Comparison of ENCODE assay signal across 8 cellular contexts in genomic region chr15:33675246-33675645, GRCh38.
DNase-seq lines count a peak whose midpoint lies in the region; ATAC-seq, FAIRE-seq and TF ChIP-seq lines count a peak whose summit lies in the region.

No MANE protein-coding gene starts in this region.

- H3K9ac ChIP-seq in GM12878 (ENCODE audit: control insufficient read depth, insufficient read depth, low read length): no peak overlapping the region

- H3K27ac ChIP-seq in GM12878 (ENCODE audit: control insufficient read depth, insufficient read depth): no peak overlapping the region

- no peak overlapping the region for H3K4me3 Mint-ChIP-seq in nephron progenitor cell
- no peak overlapping the region for H3K4me3 Mint-ChIP-seq in activated naive CD8-positive, alpha-beta T cell treated with anti-CD3 and anti-CD28 coated beads, Interleukin-2, amount 50 U/mL, for 24 hours
- H3K4me3 Mint-ChIP-seq in T-cell: no peak overlapping the region

- H3K36me3 ChIP-seq in GM12878 (ENCODE audit: control insufficient read depth in 2 of 2, insufficient read depth in 2 of 2, low read length in 1 of 2): no peaks in the 10 kb centered on the region

- no peaks in the 10 kb centered on the region for H3K9me3 ChIP-seq in GM12878 (replicated peaks; ENCODE audit: control insufficient read depth, insufficient read depth, low read length)

- POLR2A ChIA-PET in GM12878 (lab: Charles Lee): interaction anchor here (0.5 kb wide), 1 partner anchor 56 kb away, joined by 3 read pairs; no protein-coding TSS in a partner anchor
- POLR2A ChIA-PET in T-cell (lab: Charles Lee): interaction anchor here in 1 of 2 donors (0.6 kb wide), 1 partner anchor 389 kb away, joined by 3 read pairs; no protein-coding TSS in a partner anchor

- H3K27ac Mint-ChIP-seq in nephron progenitor cell: no peak overlapping the region
- no peak overlapping the region for H3K27ac Mint-ChIP-seq in activated naive CD8-positive, alpha-beta T cell treated with anti-CD3 and anti-CD28 coated beads, Interleukin-2, amount 50 U/mL, for 24 hours
- no peak overlapping the region for H3K27ac Mint-ChIP-seq in T-cell

- no peaks in the 10 kb centered on the region for H4K20me1 ChIP-seq in GM12878 (ENCODE audit: control insufficient read depth, insufficient read depth)

- intact Hi-C loops in GM12878 (cut with micrococcal nuclease; ENCODE audit: unreplicated experiment): loop anchor here (1.0 to 2.0 kb wide), 2 partner anchors 366 to 383 kb away; no protein-coding TSS in a partner anchor

- H3K4me1 ChIP-seq in GM12878 (ENCODE audit: control insufficient read depth, insufficient read depth, low read length): peaks cover 14% of the 10 kb centered on the region; the same call in 1 of the 2 replicates

- CTCF ChIA-PET in GM12878 (lab: Yijun Ruan, JAX) (interaction anchor here (0.6 to 4.3 kb wide), 5 partner anchors 16 to 384 kb away, joined by 3 to 32 read pairs (median 13); no protein-coding TSS in a partner anchor), T-cell (lab: Charles Lee) (no interaction called here)

- TF ChIP-seq CTCF in GM12872 (IDR thresholded peaks at IDR 0.05; ENCODE audit: insufficient read depth, low read depth, low read length) (peak; percentile 59; the same call in 2 of the 3 replicates), GM12878 (IDR thresholded peaks at IDR 0.05 in 2 of 3, conservative IDR thresholded peaks at IDR 0.05 in 1 of 3; ENCODE audit: control insufficient read depth in 2 of 3, extremely low read depth in 1 of 3, insufficient read depth in 1 of 3, low read depth in 3 of 3, low read length in 3 of 3) (peak; percentile 54 to 63 (median 56)), nephron progenitor cell (IDR thresholded peaks at IDR 0.05) (peak; percentile 19)

- H3K79me2 ChIP-seq in GM12878 (ENCODE audit: control insufficient read depth, insufficient read depth, low read length): no peaks in the 10 kb centered on the region

- in situ Hi-C loops in GM12878 (cut with MboI): no loop called here

- no peaks in the 10 kb centered on the region; a peak in 3 of 4 replicates for H3K27me3 ChIP-seq in GM12878 (replicated peaks in 1 of 2; ENCODE audit: control insufficient read depth in 2 of 2, insufficient read depth in 2 of 2, low read length in 1 of 2)

- WGBS in GM12878 (ENCODE audit: insufficient coverage, insufficient replicate concordance, low lambda C conversion rate, missing lambda C conversion rate): under 1% methylated on average over 4 of the region's 4 CpGs

- TF ChIP-seq EP300 in GM12878 (IDR thresholded peaks at IDR 0.05; ENCODE audit: borderline replicate concordance in 1 of 2, control insufficient read depth in 1 of 2, low read depth in 2 of 2, low read length in 2 of 2): no peak

- SMC1A ChIA-PET in GM12878 (lab: Charles Lee; ENCODE audit: uncharacterized antibody, unreplicated experiment): interaction anchor here (0.9 to 1.8 kb wide), 2 partner anchors 25 to 361 kb away, joined by 3 to 5 read pairs; no protein-coding TSS in a partner anchor

- H3K9me3 Mint-ChIP-seq in nephron progenitor cell (no peaks in the 10 kb centered on the region), T-cell (no peaks in the 10 kb centered on the region)
- no peaks in the 10 kb centered on the region for H3K9me3 Mint-ChIP-seq in activated naive CD8-positive, alpha-beta T cell treated with anti-CD3 and anti-CD28 coated beads, Interleukin-2, amount 50 U/mL, for 24 hours

- BruUV-seq in GM12878 (replicated peaks; lab: Mats Ljungman, UMichigan): no TSS peak

- H3K4me3 ChIP-seq in GM12878: no peak overlapping the region

- no peak overlapping the region for H2AFZ ChIP-seq in GM12878 (ENCODE audit: control insufficient read depth, low read depth, low read length)

- H3K36me3 Mint-ChIP-seq in nephron progenitor cell (ENCODE audit: low read depth): no peaks in the 10 kb centered on the region
- H3K36me3 Mint-ChIP-seq in activated naive CD8-positive, alpha-beta T cell treated with anti-CD3 and anti-CD28 coated beads, Interleukin-2, amount 50 U/mL, for 24 hours (ENCODE audit: low read depth): no peaks in the 10 kb centered on the region
- no peaks in the 10 kb centered on the region for H3K36me3 Mint-ChIP-seq in T-cell

- H3K4me1 Mint-ChIP-seq in nephron progenitor cell (peaks cover 46% of the 10 kb centered on the region), T-cell (no peaks in the 10 kb centered on the region)
- H3K4me1 Mint-ChIP-seq in activated naive CD8-positive, alpha-beta T cell treated with anti-CD3 and anti-CD28 coated beads, Interleukin-2, amount 50 U/mL, for 24 hours: no peaks in the 10 kb centered on the region

- peak; percentile 81 for ATAC-seq in GM12878
- no peak for ATAC-seq in activated naive CD8-positive, alpha-beta T cell treated with anti-CD3 and anti-CD28 coated beads, Interleukin-2, amount 50 U/mL, for 24 hours
- no peak for ATAC-seq in GM18498 (IDR thresholded peaks at IDR 0.05; ENCODE audit: unreplicated experiment)
- no peak for ATAC-seq in GM19455 (IDR thresholded peaks at IDR 0.05; ENCODE audit: unreplicated experiment)
- no peak for ATAC-seq in T-cell (replicated peaks in 1 of 4)

- peak; percentile 77 for FAIRE-seq in GM12878 (lab: Jason Lieb, UNC)

- peak; percentile 66 for TF ChIP-seq RAD21 in GM12878 (IDR thresholded peaks at IDR 0.05; ENCODE audit: insufficient read depth, low read depth, low read length)

- H3K4me2 ChIP-seq in GM12878 (ENCODE audit: control insufficient read depth, insufficient read depth): no peak overlapping the region

- RAD21 ChIA-PET in GM12878 (lab: Charles Lee; ENCODE audit: unreplicated experiment): interaction anchor here (2.7 kb wide), 1 partner anchor 383 kb away, joined by 7 read pairs; no protein-coding TSS in a partner anchor

- DNase-seq in LoVo (ENCODE audit: low spot score) (peak; percentile 15), GM12878 (ENCODE audit: low read depth, low spot score) (no peak), nephron progenitor cell (no peak), T-cell (no peak)
- DNase-seq in activated naive CD8-positive, alpha-beta T cell treated with anti-CD3 and anti-CD28 coated beads, Interleukin-2, amount 50 U/mL, for 24 hours: no peak

- peaks cover 8% of the 10 kb centered on the region for H3K27me3 Mint-ChIP-seq in nephron progenitor cell (ENCODE audit: low read depth, poor library complexity)
- peaks cover 27% of the 10 kb centered on the region for H3K27me3 Mint-ChIP-seq in activated naive CD8-positive, alpha-beta T cell treated with anti-CD3 and anti-CD28 coated beads, Interleukin-2, amount 50 U/mL, for 24 hours
- H3K27me3 Mint-ChIP-seq in T-cell: peaks cover 26 to 46% of the 10 kb centered on the region in 2 donors

- no peak for TF ChIP-seq POLR2A in GM12878 (IDR thresholded peaks at IDR 0.05; ENCODE audit: low read depth, low read length)

TF ChIP-seq in GM12878, 131 proteins besides CTCF, POLR2A, EP300 and RAD21:
- TF ChIP-seq ETV6 (conservative IDR thresholded peaks at IDR 0.05 in 1 of 2, IDR thresholded peaks at IDR 0.05 in 1 of 2; ENCODE audit: borderline replicate concordance in 1 of 2, low read depth in 1 of 2) (no peak), E4F1 (IDR thresholded peaks at IDR 0.05; ENCODE audit: borderline replicate concordance, partially characterized antibody) (no peak), SREBF2 (IDR thresholded peaks at IDR 0.05; ENCODE audit: low read length) (no peak), SMC3 (IDR thresholded peaks at IDR 0.05; ENCODE audit: borderline replicate concordance, low read length) (peak; percentile 50; the same call in 1 of the 2 replicates), TCF3 (IDR thresholded peaks at IDR 0.05; ENCODE audit: borderline replicate concordance, insufficient read depth, low read depth, low read length) (no peak), SMAD5 (IDR thresholded peaks at IDR 0.05; ENCODE audit: low read depth) (no peak)
TF ChIP-seq in GM12878: peak in this region for 1.
